ENCODE assay signal across 30 cellular contexts in the genomic region with DNA sequence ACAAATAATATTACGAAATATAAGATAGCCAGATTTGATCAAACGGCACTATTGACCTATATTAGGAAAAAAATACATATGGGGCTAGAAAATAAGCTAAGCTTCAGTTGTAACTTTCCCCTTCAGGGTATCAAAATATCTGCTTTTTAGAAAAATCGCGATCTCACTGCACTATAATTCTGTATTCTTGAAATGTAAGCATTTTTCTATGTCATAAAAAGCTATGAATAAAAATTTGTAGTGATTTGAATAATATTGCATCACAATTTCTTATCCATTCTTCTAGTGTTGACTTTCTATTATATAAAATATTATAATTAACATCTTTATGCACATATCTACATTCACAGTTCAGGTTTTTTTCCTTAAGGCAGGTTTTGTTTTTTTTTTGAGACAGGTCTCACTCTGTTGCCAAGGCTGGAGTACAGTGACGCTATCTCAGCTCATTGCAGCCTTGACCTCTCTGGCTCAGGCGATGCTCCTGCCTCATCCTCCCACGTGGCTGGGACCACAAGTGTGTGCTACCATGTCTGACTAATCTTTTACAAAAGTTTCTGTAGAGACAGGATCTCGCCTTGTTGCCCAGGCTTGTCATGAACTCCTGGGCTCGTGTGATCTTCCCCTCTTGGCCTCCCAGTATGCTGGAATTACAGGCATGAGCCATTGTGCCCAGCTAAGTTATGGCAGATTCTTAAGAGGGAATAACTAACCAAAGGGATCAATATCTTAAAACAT.
"Had no signal": no experiment of that assay in that cellular context is flagged by ENCODE, and none has a peak within 500 bp of the region (broad histone marks: within the 10 kb centered on the region; RNA-seq: fewer than 3 reads in every experiment).

No MANE protein-coding gene starts in this region.

- H3K27ac Mint-ChIP-seq: activated naive CD8-positive, alpha-beta T cell treated with anti-CD3 and anti-CD28 coated beads, Interleukin-2, amount 10 ng/mL, durations not matched to agents 7 days and 5 days; activated T-helper 2 cell treated with anti-CD3 and anti-CD28 coated beads, Interferon-gamma antibody, Interleukin-2, Interleukin-4, amounts not matched to agents 10 μg/mL and 5 μg/mL and 100 μg/mL, durations not matched to agents 14 hours and 24 hours and 36 hours; mesothelial cell of epicardium; nephron progenitor cell; T-helper 1 cell treated with Interleukin-12 subunit alpha and Interleukin-12 subunit beta and Interleukin-4 antibody, amounts not matched to agents 30 μg/mL and 1 μg/mL, for 36 hours; type B pancreatic cell had no signal

- H3K36me3 ChIP-seq: prostate gland, uterus had no signal

- H3K27me3 ChIP-seq: gastroesophageal sphincter, hepatocyte, neutrophil, sigmoid colon, uterus had no signal

- H3K4me3 ChIP-seq: gastroesophageal sphincter, hepatocyte, prostate gland, sigmoid colon, uterus had no signal

- ATAC-seq: gastroesophageal sphincter; left cardiac atrium; stimulated activated effector memory CD8-positive, alpha-beta T cell treated with anti-CD3 and anti-CD28 coated beads, Interleukin-12 subunit alpha, Interleukin-12 subunit beta, amount 100 ng/mL, for 72 hours; stimulated activated naive CD8-positive, alpha-beta T cell treated with anti-CD3 and anti-CD28 coated beads, Interleukin-15, amount 100 ng/mL, for 72 hours had no signal

- H3K4me1 ChIP-seq: gastroesophageal sphincter, prostate gland, sigmoid colon, uterus had no signal

- H3K9me3 ChIP-seq: gastroesophageal sphincter, neutrophil, prostate gland, sigmoid colon, SK-N-SH, uterus had no signal

- DNase-seq: activated CD4-positive, alpha-beta T cell treated with anti-CD3 and anti-CD28 coated beads, Interleukin-2, amount 50 U/mL, for 4 hours; activated CD8-positive, alpha-beta memory T cell treated with anti-CD3 and anti-CD28 coated beads, Interleukin-2, amount 50 U/mL, for 4 hours; activated naive CD8-positive, alpha-beta T cell treated with anti-CD3 and anti-CD28 coated beads, Interleukin-2, amount 10 ng/mL, durations not matched to agents 7 days and 5 days; activated T-cell treated with anti-CD3 and anti-CD28 coated beads, Interleukin-2, amount 50 U/mL, for 4 hours; dermis blood vessel endothelial cell; effector CD4-positive, alpha-beta T cell; islet precursor cell; left cardiac atrium; naive B cell; nephron progenitor cell; retina; sigmoid colon; SK-N-SH; small intestine; stimulated activated CD4-positive, alpha-beta T cell treated with anti-CD3 and anti-CD28 coated beads, Interleukin-4, amount 100 ng/mL, for 24 hours; stimulated activated naive CD8-positive, alpha-beta T cell treated with anti-CD3 and anti-CD28 coated beads, Interleukin-15, amount 100 ng/mL, for 72 hours; substantia nigra; SW 1271; T1000; uterus had no signal

- H3K9me3 Mint-ChIP-seq: activated naive CD8-positive, alpha-beta T cell treated with anti-CD3 and anti-CD28 coated beads, Interleukin-2, amount 10 ng/mL, durations not matched to agents 7 days and 5 days; activated T-cell treated with anti-CD3 and anti-CD28 coated beads, Interleukin-2, amount 50 U/mL, for 4 hours; activated T-helper 2 cell treated with anti-CD3 and anti-CD28 coated beads, Interferon-gamma antibody, Interleukin-2, Interleukin-4, amounts not matched to agents 10 μg/mL and 5 μg/mL and 100 μg/mL, durations not matched to agents 14 hours and 24 hours and 36 hours; mesothelial cell of epicardium; naive B cell; nephron progenitor cell; stimulated activated effector memory CD8-positive, alpha-beta T cell treated with anti-CD3 and anti-CD28 coated beads, Interleukin-12 subunit alpha, Interleukin-12 subunit beta, amount 100 ng/mL, for 72 hours; stimulated activated naive CD8-positive, alpha-beta T cell treated with anti-CD3 and anti-CD28 coated beads, Interleukin-15, amount 100 ng/mL, for 72 hours; T-helper 1 cell treated with Interleukin-12 subunit alpha and Interleukin-12 subunit beta and Interleukin-4 antibody, amounts not matched to agents 30 μg/mL and 1 μg/mL, for 36 hours; type B pancreatic cell had no signal

- H3K27ac ChIP-seq: gastroesophageal sphincter, hepatocyte, neutrophil, prostate gland, sigmoid colon, uterus had no signal

- H3K36me3 Mint-ChIP-seq: type B pancreatic cell had no signal

- FAIRE-seq: colon, small intestine had no signal
